ENCODE assay signal across 16 cellular contexts in genomic region chr17:48574523-48575065, GRCh38. TPM values are rescaled to one million over a fixed set of nuclear protein-coding genes. Genes with fewer than 3 reads are reported as not detected.
A peak's percentile ranks its signal among the peaks of the same experiment; 100 is the strongest.
DNase-seq lines count a peak whose midpoint lies in the region; ATAC-seq and TF ChIP-seq lines count a peak whose summit lies in the region.
"Had no signal": no experiment of that assay in that cellular context is flagged by ENCODE, and none has a peak within 500 bp of the region (broad histone marks: within the 10 kb centered on the region; RNA-seq: fewer than 3 reads in every experiment).

No MANE protein-coding gene starts in this region.

- H3K4ac ChIP-seq in IMR-90 (ENCODE audit: low read depth, low read length), result peak overlapping the region; percentile 73

- peak overlapping the region; percentile 100 for H3K14ac ChIP-seq in IMR-90 (replicated peaks; ENCODE audit: low read depth, low read length)

- peak overlapping the region; percentile 96 for H3K4me2 ChIP-seq in IMR-90 (ENCODE audit: low read depth, low read length)
- H3K4me2 ChIP-seq: BLaER1 had no signal

- H4K8ac ChIP-seq in IMR-90 (ENCODE audit: low read depth in 2 of 2, low read length in 2 of 2), result peak overlapping the region; percentile 77 to 78; a peak in 3 of 4 replicates

- peak overlapping the region in 3 of 5 experiments; percentile 4 to 81 (median 30) for H3K27ac Mint-ChIP-seq in brain
- H3K27ac Mint-ChIP-seq: activated CD8-positive, alpha-beta T cell treated with anti-CD3 and anti-CD28 coated beads for 36 hours; activated T-helper 1 cell treated with anti-CD3 and anti-CD28 coated beads, Interleukin-12 subunit alpha, Interleukin-12 subunit beta, Interleukin-2, Interleukin-4 antibody, amounts not matched to agents 30 ng/mL and 10 ng/mL and 1 ng/mL, durations not matched to agents 14 hours and 24 hours and 36 hours had no signal

- ATAC-seq in IMR-90 (ENCODE audit: low read depth) (no peak), left lung (no peak), HG02840 (IDR thresholded peaks at IDR 0.05; ENCODE audit: low FRiP score, unreplicated experiment) (no peak), GM19463 (IDR thresholded peaks at IDR 0.05; ENCODE audit: unreplicated experiment) (no peak)
- ATAC-seq: activated CD8-positive, alpha-beta T cell treated with anti-CD3 and anti-CD28 coated beads for 36 hours had no signal

- H2BK20ac ChIP-seq in IMR-90 (ENCODE audit: low read depth, low read length), result peak overlapping the region; percentile 29; the same call in 1 of the 2 replicates

- peak overlapping the region; percentile 68 for H2AK9ac ChIP-seq in IMR-90 (replicated peaks; ENCODE audit: low read depth, low read length, poor library complexity)

- no peaks in the 10 kb centered on the region for H3K27me3 Mint-ChIP-seq in brain

- H3K9me1 ChIP-seq in IMR-90 (ENCODE audit: insufficient read depth, low read length), result no peaks in the 10 kb centered on the region

- H3K18ac ChIP-seq in IMR-90 (ENCODE audit: low read depth, low read length), result peak overlapping the region; percentile 59

- H3K4me3 ChIP-seq in IMR-90 (ENCODE audit: insufficient read depth, low read depth, low read length) (peak overlapping the region; percentile 31), left lung (no peak overlapping the region), suprapubic skin (peak overlapping the region; percentile 8)
- H3K4me3 ChIP-seq: BLaER1 had no signal

- no peak overlapping the region; the same call in 2 of the 3 replicates for H2BK15ac ChIP-seq in IMR-90 (ENCODE audit: low read depth, low read length)

- H3K27me3 ChIP-seq in IMR-90 (ENCODE audit: control insufficient read depth, insufficient read depth, low read length) (no peaks in the 10 kb centered on the region), left lung (peaks cover 44 to 100% of the 10 kb centered on the region in 2 donors), suprapubic skin (no peaks in the 10 kb centered on the region)

- H3K79me1 ChIP-seq in IMR-90 (ENCODE audit: low read depth in 1 of 2, low read length in 2 of 2), result no peaks in the 10 kb centered on the region

- peaks cover 5% of the 10 kb centered on the region for H4K20me1 ChIP-seq in IMR-90 (ENCODE audit: insufficient read depth, low read length)

- peak overlapping the region; percentile 99 for H3K23ac ChIP-seq in IMR-90 (ENCODE audit: low read depth, low read length)

- no TSS peak for BruUV-seq in IMR-90 (replicated peaks; lab: Mats Ljungman, UMichigan)

- peak overlapping the region; percentile 40; the same call in 1 of the 2 replicates for H2AK5ac ChIP-seq in IMR-90 (ENCODE audit: low read depth, low read length)

- POLR2A ChIA-PET in IMR-90 (lab: Charles Lee; ENCODE audit: unreplicated experiment), result interaction anchor here (1.1 to 1.3 kb wide), 2 partner anchors 15 to 91 kb away, joined by 3 read pairs; no protein-coding TSS in a partner anchor

- 0% methylated on average over 1 of the region's 6 CpGs; no CpG with 5 or more reads in 1 of the 2 experiments for WGBS in IMR-90 (ENCODE audit: extremely low coverage in 2 of 2, insufficient read length in 1 of 2), 2 experiments
- 65% methylated on average over 6 of the region's 6 CpGs for WGBS in suprapubic skin

- TF ChIP-seq POLR2A in IMR-90 (IDR thresholded peaks at IDR 0.05; ENCODE audit: low read depth, low read length) (no peak), suprapubic skin (IDR thresholded peaks at IDR 0.05) (no peak)

- H4K91ac ChIP-seq in IMR-90 (ENCODE audit: insufficient read depth, low read depth, low read length), result peak overlapping the region; percentile 65

- H3K56ac ChIP-seq in IMR-90 (ENCODE audit: extremely low read depth, insufficient read depth, low read length), result peak overlapping the region; percentile 91

- H2BK120ac ChIP-seq in IMR-90 (ENCODE audit: low read depth, low read length), result peak overlapping the region; percentile 93

- in situ Hi-C loops in IMR-90 (cut with MboI; ENCODE audit: low sequenced_read_pairs), result no loop called here

- peaks cover 0 to 9% (median 0%) of the 10 kb centered on the region in 5 experiments for H3K9me3 Mint-ChIP-seq in brain
- H3K9me3 Mint-ChIP-seq: activated CD8-positive, alpha-beta T cell treated with anti-CD3 and anti-CD28 coated beads for 36 hours; activated T-helper 1 cell treated with anti-CD3 and anti-CD28 coated beads, Interleukin-12 subunit alpha, Interleukin-12 subunit beta, Interleukin-2, Interleukin-4 antibody, amounts not matched to agents 30 ng/mL and 10 ng/mL and 1 ng/mL, durations not matched to agents 14 hours and 24 hours and 36 hours; immature natural killer cell had no signal

- peaks cover 10% of the 10 kb centered on the region for H3K4me1 Mint-ChIP-seq in brain

- CTCF ChIA-PET in IMR-90 (lab: Yijun Ruan, JAX), result interaction anchor here (1.0 kb wide), 1 partner anchor 44 kb away, joined by 3 read pairs; no protein-coding TSS in a partner anchor

- H3K4me3 Mint-ChIP-seq in brain, result peak overlapping the region in 4 of 5 experiments; percentile 65 to 79 (median 70)
- H3K4me3 Mint-ChIP-seq: activated CD8-positive, alpha-beta T cell treated with anti-CD3 and anti-CD28 coated beads for 36 hours had no signal

- H3K36me3 ChIP-seq in IMR-90 (ENCODE audit: control insufficient read depth, insufficient read depth, low read length) (peaks cover 56% of the 10 kb centered on the region), left lung (no peaks in the 10 kb centered on the region), suprapubic skin (no peaks in the 10 kb centered on the region)
- H3K36me3 ChIP-seq: BLaER1, neutrophil had no signal

- no peaks in the 10 kb centered on the region for H3K36me3 Mint-ChIP-seq in brain

- TF ChIP-seq CTCF in IMR-90 (conservative IDR thresholded peaks at IDR 0.05; ENCODE audit: low read depth, low read length), result no peak
- no peak for TF ChIP-seq CTCF in brain (conservative IDR thresholded peaks at IDR 0.05)
- TF ChIP-seq CTCF in left lung (IDR thresholded peaks at IDR 0.05), result no peak
- no peak for TF ChIP-seq CTCF in suprapubic skin (IDR thresholded peaks at IDR 0.05)

- no peak for TF ChIP-seq RAD21 in IMR-90 (IDR thresholded peaks at IDR 0.05; ENCODE audit: low read length)

- H2BK5ac ChIP-seq in IMR-90 (ENCODE audit: low read depth, low read length, poor library complexity, severe bottlenecking), result peak overlapping the region; percentile 99

- H2AFZ ChIP-seq in IMR-90 (replicated peaks; ENCODE audit: low read length, poor library complexity), result no peak overlapping the region

- no peak for TF ChIP-seq EP300 in suprapubic skin (IDR thresholded peaks at IDR 0.05)

- H3K9ac ChIP-seq in IMR-90 (ENCODE audit: low read depth, low read length), result peak overlapping the region; percentile 96
- H3K9ac ChIP-seq: BLaER1 had no signal

- no peak for DNase-seq in IMR-90
- DNase-seq in left lung, result no peak
- DNase-seq in suprapubic skin (ENCODE audit: low spot score in 2 of 2), result no peak
- DNase-seq in AG08395 (ENCODE audit: low spot score), result no peak
- DNase-seq in NCI-H2081 (lab: John Stamatoyannopoulos, UW), result no peak
- DNase-seq: activated CD8-positive, alpha-beta T cell treated with anti-CD3 and anti-CD28 coated beads for 36 hours; immature natural killer cell; KBM-7; NCI-H2171 had no signal

- H3K4me1 ChIP-seq in IMR-90 (ENCODE audit: control insufficient read depth, insufficient read depth, low read length), result peaks cover 23% of the 10 kb centered on the region
- H3K4me1 ChIP-seq in left lung, result peaks cover 3 to 31% of the 10 kb centered on the region in 2 donors
- peaks cover 75% of the 10 kb centered on the region for H3K4me1 ChIP-seq in suprapubic skin
- H3K4me1 ChIP-seq: BLaER1 had no signal

- H3K9me3 ChIP-seq in IMR-90 (ENCODE audit: control insufficient read depth, insufficient read depth, low read length) (no peaks in the 10 kb centered on the region), left lung (no peaks in the 10 kb centered on the region), suprapubic skin (no peaks in the 10 kb centered on the region)
- H3K9me3 ChIP-seq: BLaER1, neutrophil had no signal

- intact Hi-C loops in IMR-90 (cut with micrococcal nuclease) (loop anchor here (2.0 kb wide), 1 partner anchor 20 kb away; no protein-coding TSS in a partner anchor), left lung (cut with DNase I) (no loop called here)

- peak overlapping the region; percentile 71 for H4K5ac ChIP-seq in IMR-90 (ENCODE audit: low read depth, low read length)

- H3K27ac ChIP-seq in IMR-90 (ENCODE audit: insufficient read depth, low read length), result peak overlapping the region; percentile 98
- peak overlapping the region; percentile 72 to 95 for H3K27ac ChIP-seq in left lung
- H3K27ac ChIP-seq in suprapubic skin, result peak overlapping the region; percentile 85
- H3K27ac ChIP-seq: BLaER1, HL-60, neutrophil had no signal

- dilution Hi-C loops in IMR-90 (cut with HindIII; ENCODE audit: low sequenced_read_pairs, unreplicated experiment), result no loop called here

RNA-seq across cellular contexts. Expression of gene HOXB4, which starts 3.6 kb away (rescaled TPM):
- total RNA-seq in IMR-90 (2012; rRNA removed) (1.9 and 2.0 TPM in 2 replicates), left lung (1 to 10 TPM; 4.5 to 4.8 TPM), suprapubic skin (1 to 10 TPM in 3 of 4 donors, under 1 TPM in 1; 0.42 to 3.5 (median 1.0) TPM)
- polyA plus RNA-seq in IMR-90 (2012; rRNA removed) (7.8 and 8.5 TPM in 2 replicates), brain (ENCODE audit: insufficient read depth, low read depth, low replicate concordance) (30.3 TPM)
- polyA plus RNA-seq in IMR-90 (2012; cell fraction: cytosol; rRNA removed), result 2.2 and 4.1 TPM in 2 replicates
- 17.8 and 38.5 TPM in 2 replicates for polyA plus RNA-seq in IMR-90 (2012; cell fraction: nucleus; rRNA removed; ENCODE audit: low replicate concordance)

RNA-seq across cellular contexts. Expression of gene HOXB3, which starts 15.4 kb away (rescaled TPM):
- total RNA-seq in IMR-90 (2012; rRNA removed), result 6.3 and 8.6 TPM in 2 replicates
- polyA plus RNA-seq in IMR-90 (2012; rRNA removed), result 59.6 and 76.4 TPM in 2 replicates
- polyA plus RNA-seq in IMR-90 (2012; cell fraction: cytosol; rRNA removed), result 31.9 and 71.7 TPM in 2 replicates
- polyA plus RNA-seq in IMR-90 (2012; cell fraction: nucleus; rRNA removed; ENCODE audit: low replicate concordance), result 383 and 595 TPM in 2 replicates
- 41.6 TPM for polyA plus RNA-seq in brain (ENCODE audit: insufficient read depth, low read depth, low replicate concordance)
- 10 to 100 TPM; 10.4 to 15.0 TPM for total RNA-seq in left lung
- total RNA-seq in suprapubic skin, result 10 to 100 TPM in 1 of 4 donors, 1 to 10 TPM in 3; 2.3 to 20.8 (median 3.9) TPM

RNA-seq across cellular contexts. Expression of gene HOXB5, which starts 19.0 kb away (rescaled TPM):
- total RNA-seq in IMR-90 (2012; rRNA removed) (0.54 and 0.56 TPM in 2 replicates), left lung (1 to 10 TPM; 3.3 to 4.2 TPM), suprapubic skin (under 1 TPM in 2 of 4 donors, not detected in 2; 0.72 to 0.80 TPM)
- polyA plus RNA-seq in IMR-90 (2012; rRNA removed) (18.0 and 18.1 TPM in 2 replicates), brain (ENCODE audit: insufficient read depth, low read depth, low replicate concordance) (234 TPM)
- polyA plus RNA-seq in IMR-90 (2012; cell fraction: cytosol; rRNA removed), result 19.7 and 32.7 TPM in 2 replicates
- polyA plus RNA-seq in IMR-90 (2012; cell fraction: nucleus; rRNA removed; ENCODE audit: low replicate concordance), result 13.4 and 16.5 TPM in 2 replicates
- total RNA-seq: activated CD8-positive, alpha-beta T cell treated with anti-CD3 and anti-CD28 coated beads for 36 hours; activated T-helper 1 cell treated with anti-CD3 and anti-CD28 coated beads, Interleukin-12 subunit alpha, Interleukin-12 subunit beta, Interleukin-2, Interleukin-4 antibody, amounts not matched to agents 30 ng/mL and 10 ng/mL and 1 ng/mL, durations not matched to agents 14 hours and 24 hours and 36 hours had no signal
- polyA plus RNA-seq: immature natural killer cell had no signal

RNA-seq across cellular contexts. Expression of gene HOXB2, which starts 29.7 kb away (rescaled TPM):
- 2.7 and 3.1 TPM in 2 replicates for total RNA-seq in IMR-90 (2012; rRNA removed)
- polyA plus RNA-seq in IMR-90 (2012; rRNA removed), result 29.9 and 33.8 TPM in 2 replicates
- polyA plus RNA-seq in IMR-90 (2012; cell fraction: cytosol; rRNA removed), result 31.5 and 50.7 TPM in 2 replicates
- polyA plus RNA-seq in IMR-90 (2012; cell fraction: nucleus; rRNA removed; ENCODE audit: low replicate concordance), result 69.3 and 123 TPM in 2 replicates
- polyA plus RNA-seq in brain (ENCODE audit: insufficient read depth, low read depth, low replicate concordance), result 168 TPM
- 10 to 100 TPM in 1 of 2 donors, 1 to 10 TPM in 1; 9.7 to 11.8 TPM for total RNA-seq in left lung
- total RNA-seq in suprapubic skin, result 10 to 100 TPM in 2 of 4 donors, 1 to 10 TPM in 2; 8.4 to 13.6 (median 9.9) TPM

RNA-seq across cellular contexts. Expression of gene HOXB6, which starts 30.2 kb away (rescaled TPM):
- 11.1 and 11.9 TPM in 2 replicates for total RNA-seq in IMR-90 (2012; rRNA removed)
- 42.2 and 48.1 TPM in 2 replicates for polyA plus RNA-seq in IMR-90 (2012; rRNA removed)
- polyA plus RNA-seq in IMR-90 (2012; cell fraction: cytosol; rRNA removed), result 66.4 and 75.0 TPM in 2 replicates
- 27.7 and 38.2 TPM in 2 replicates for polyA plus RNA-seq in IMR-90 (2012; cell fraction: nucleus; rRNA removed; ENCODE audit: low replicate concordance)
- 31.9 TPM for polyA plus RNA-seq in brain (ENCODE audit: insufficient read depth, low read depth, low replicate concordance)
- 1 to 10 TPM; 5.1 to 6.7 TPM for total RNA-seq in left lung
- 1 to 10 TPM in 2 of 4 donors, under 1 TPM in 1, not detected in 1; 0.39 to 4.5 (median 1.3) TPM for total RNA-seq in suprapubic skin
- total RNA-seq: activated CD8-positive, alpha-beta T cell treated with anti-CD3 and anti-CD28 coated beads for 36 hours had no signal
- polyA plus RNA-seq: immature natural killer cell had no signal

Comparison
In these comparisons a context has a peak if more than half of its experiments do, and no peak if none do; other contexts are left out.
1. H3K4me3 ChIP-seq: peak in IMR-90 (single experiment) and suprapubic skin (single experiment); none in left lung (0 of 2).
2. Peak in every context shown above with its lines, with median percentiles within 50 percentile points of each other: H3K27ac ChIP-seq.